8 cellular contexts compared by ENCODE assay signal in genomic region chr3:153130312-153130977, GRCh38.
DNase-seq lines count a peak whose midpoint lies in the region; ATAC-seq and TF ChIP-seq lines count a peak whose summit lies in the region.

No MANE protein-coding gene starts in this region.

- peak; percentile 96 for ATAC-seq in GM21515 (IDR thresholded peaks at IDR 0.05; ENCODE audit: unreplicated experiment)
- ATAC-seq in HG03571 (IDR thresholded peaks at IDR 0.05; ENCODE audit: unreplicated experiment) = peak; percentile 89

- TF ChIP-seq CTCF in epithelial cell of esophagus (IDR thresholded peaks at IDR 0.05; ENCODE audit: insufficient read depth, low read depth, low read length, missing control alignments) = no peak
- no peak for TF ChIP-seq CTCF in GM10266 (IDR thresholded peaks at IDR 0.05; ENCODE audit: control insufficient read depth, insufficient read depth, low read depth, missing control alignments)

- DNase-seq in CD1c-positive myeloid dendritic cell (ENCODE audit: extremely low spot score) (peak; percentile 83), epithelial cell of esophagus (ENCODE audit: low read depth) (peak; percentile 77), T-helper 9 cell (no peak), NCI-H2029 treated with DMSO at 0.1 percent for 48 hours (lab: John Stamatoyannopoulos, UW) (no peak), cortex of kidney (lab: John Stamatoyannopoulos, UW) (no peak), GM10266 (ENCODE audit: extremely low spot score) (no peak)

- no peak overlapping the region for H3K4me3 ChIP-seq in epithelial cell of esophagus (ENCODE audit: low read length)

Comparison
In these comparisons a context has a peak if more than half of its experiments do, and no peak if none do; other contexts are left out.
1. DNase-seq: peak in CD1c-positive myeloid dendritic cell (single experiment) and epithelial cell of esophagus (single experiment); none in T-helper 9 cell (single experiment), NCI-H2029 treated with DMSO at 0.1 percent for 48 hours (single experiment), cortex of kidney (single experiment) and GM10266 (single experiment).